ENCODE assay signal across 8 cellular contexts in genomic region chr9:5186416-5187169, GRCh38. TPM values are rescaled to one million over a fixed set of nuclear protein-coding genes. Genes with fewer than 3 reads are reported as not detected.
DNase-seq lines count a peak whose midpoint lies in the region; TF ChIP-seq lines count a peak whose summit lies in the region.

No MANE protein-coding gene starts in this region.

- H3K36me3 Mint-ChIP-seq in HFFc6 (ENCODE audit: low read depth) (no peaks in the 10 kb centered on the region), nephron (ENCODE audit: low read depth) (no peaks in the 10 kb centered on the region)

- H3K4me1 ChIP-seq in esophagus squamous epithelium: no peaks in the 10 kb centered on the region
- no peaks in the 10 kb centered on the region for H3K4me1 ChIP-seq in transverse colon

- DNase-seq in COR-L47 (lab: John Stamatoyannopoulos, UW) (peak; percentile 53), HFFc6 (peak; percentile 39), NCI-H748 treated with DMSO at 0.1 percent for 48 hours (lab: John Stamatoyannopoulos, UW) (peak; percentile 53), activated T-cell treated with anti-CD3 and anti-CD28 coated beads for 4 hours (peak; percentile 42), esophagus squamous epithelium (lab: John Stamatoyannopoulos, UW) (no peak), transverse colon (peak; percentile 46), NCI-H2029 (lab: John Stamatoyannopoulos, UW) (no peak)

- no peak overlapping the region for H3K27ac ChIP-seq in esophagus squamous epithelium
- no peak overlapping the region for H3K27ac ChIP-seq in transverse colon

- H3K27me3 Mint-ChIP-seq in HFFc6 (ENCODE audit: insufficient read depth) (peaks cover 13% of the 10 kb centered on the region), nephron (ENCODE audit: low read depth) (no peaks in the 10 kb centered on the region)

- TF ChIP-seq POLR2A in esophagus squamous epithelium (IDR thresholded peaks at IDR 0.05): no peak
- no peak for TF ChIP-seq POLR2A in transverse colon (IDR thresholded peaks at IDR 0.05)

- H3K4me3 ChIP-seq in esophagus squamous epithelium (no peak overlapping the region), transverse colon (no peak overlapping the region)

- in situ Hi-C loops in transverse colon (cut with MboI; ENCODE audit: low pct_ligation_motif_present in 1 of 4, low pct_unique_long_range_greater_than_20kb in 1 of 4, low sequenced_read_pairs in 3 of 4): loop anchor here (10.0 to 25.0 kb wide), 7 partner anchors 101 to 424 kb away; partner anchors contain the start of gene PLGRKT (in 1 of the 4)

- TF ChIP-seq EP300 in transverse colon (IDR thresholded peaks at IDR 0.05; ENCODE audit: low read depth): no peak

- intact Hi-C loops in esophagus squamous epithelium (cut with DNase I) (loop anchor here (5.0 kb wide), 1 partner anchor 236 kb away; no protein-coding TSS in a partner anchor), transverse colon (cut with DNase I; ENCODE audit: low total_unique reads) (no loop called here)

- H3K36me3 ChIP-seq in esophagus squamous epithelium (no peaks in the 10 kb centered on the region), transverse colon (no peaks in the 10 kb centered on the region)

- H3K9me3 ChIP-seq in esophagus squamous epithelium (no peaks in the 10 kb centered on the region), transverse colon (no peaks in the 10 kb centered on the region)

- H3K9me3 Mint-ChIP-seq in HFFc6 (no peaks in the 10 kb centered on the region), nephron (no peaks in the 10 kb centered on the region)

- TF ChIP-seq CTCF in HFFc6 (IDR thresholded peaks at IDR 0.05) (peak; percentile 90), esophagus squamous epithelium (IDR thresholded peaks at IDR 0.05) (peak; percentile 20 to 82 (median 68)), nephron (IDR thresholded peaks at IDR 0.05; ENCODE audit: unreplicated experiment in 3 of 3) (peak; percentile 69 to 72 (median 72)), transverse colon (IDR thresholded peaks at IDR 0.05) (peak; percentile 53 to 78 (median 67))

- H3K4me3 Mint-ChIP-seq in HFFc6 (no peak overlapping the region; the same call in 1 of the 2 replicates), nephron (no peak overlapping the region)

- H3K27me3 ChIP-seq in esophagus squamous epithelium (peaks cover 0 to 3% (median 0%) of the 10 kb centered on the region in 4 donors), transverse colon (no peaks in the 10 kb centered on the region)

- 17 to 26% methylated on average over 8 of the region's 8 CpGs for WGBS in esophagus squamous epithelium, 2 donors
- WGBS in transverse colon (ENCODE audit: low coverage in 1 of 2), 2 donors: 15 to 23% methylated on average over 6 to 8 of the region's 8 CpGs

- H3K4me1 Mint-ChIP-seq in HFFc6 (ENCODE audit: low read depth) (no peaks in the 10 kb centered on the region), nephron (no peaks in the 10 kb centered on the region)

- H3K27ac Mint-ChIP-seq in HFFc6 (no peak overlapping the region), nephron (no peak overlapping the region)

RNA-seq across cellular contexts. Expression of gene INSL6, which starts 1.2 kb away (rescaled TPM):
- not detected for total RNA-seq in HFFc6 (2021; fragmentation: NEBNext Ultra II Directional; extraction: Animal tissue kit (Norgen Biotek cat#: 25700))
- total RNA-seq in esophagus squamous epithelium: not detected
- not detected for total RNA-seq in transverse colon

RNA-seq across cellular contexts. Expression of gene INSL4, which starts 44.6 kb away (rescaled TPM):
- not detected for total RNA-seq in HFFc6 (2021; fragmentation: NEBNext Ultra II Directional; extraction: Animal tissue kit (Norgen Biotek cat#: 25700))
- total RNA-seq in esophagus squamous epithelium (not detected), transverse colon (not detected)

Comparison
In these comparisons a context has a peak if more than half of its experiments do, and no peak if none do; other contexts are left out.
1. DNase-seq: peak in COR-L47 (single experiment), HFFc6 (single experiment), NCI-H748 treated with DMSO at 0.1 percent for 48 hours (single experiment), activated T-cell treated with anti-CD3 and anti-CD28 coated beads for 4 hours (single experiment) and transverse colon (single experiment); none in esophagus squamous epithelium (single experiment) and NCI-H2029 (single experiment).
2. Peak in every context shown above with its lines, with median percentiles within 50 percentile points of each other: CTCF ChIP-seq.